8 cellular contexts compared by ENCODE assay signal in the genomic region with DNA sequence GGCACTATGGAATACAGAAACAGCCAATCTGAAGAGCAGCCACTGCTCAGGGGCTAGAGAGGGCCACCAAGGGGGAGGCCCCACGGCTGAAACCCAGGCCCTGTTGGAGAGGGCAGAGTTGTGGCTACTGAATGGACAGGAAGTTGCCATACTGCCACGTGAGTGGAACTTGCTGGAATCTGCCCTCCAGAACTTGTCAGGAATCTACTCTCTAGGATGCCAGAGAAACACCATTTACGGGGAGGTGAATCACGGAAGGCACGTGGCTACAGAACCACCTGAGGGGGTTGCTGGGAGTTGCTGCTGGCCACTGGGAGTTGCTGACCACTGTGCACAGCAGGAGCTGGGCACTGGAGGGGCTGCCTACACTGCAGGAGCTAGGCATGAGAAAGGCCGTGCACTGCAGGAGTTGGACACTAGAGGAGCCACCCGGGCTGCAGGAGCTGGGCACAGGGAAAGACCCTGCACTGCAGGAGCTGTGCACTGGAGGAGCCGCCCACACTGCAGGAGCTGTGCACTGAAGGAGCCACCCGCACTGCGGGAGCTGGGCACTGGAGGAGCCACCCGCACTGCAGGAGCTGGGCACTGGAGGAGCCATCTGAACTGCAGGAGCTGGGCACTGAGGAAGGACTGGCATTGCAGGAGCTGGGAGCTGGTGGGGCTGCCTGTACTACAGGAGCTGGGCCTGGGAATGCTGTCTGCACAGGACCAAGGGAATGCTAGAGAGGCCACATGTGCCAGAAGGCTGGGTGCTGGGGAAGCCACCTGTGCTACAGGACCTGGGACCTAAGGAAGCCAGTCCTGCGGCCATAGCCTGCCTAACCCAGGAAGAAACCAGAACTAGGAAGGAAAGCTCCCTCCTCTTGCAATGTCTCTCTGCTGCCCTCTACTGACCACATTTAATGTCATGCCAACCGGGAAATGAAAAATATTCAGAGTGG.
DNase-seq lines count a peak whose midpoint lies in the region; ATAC-seq, FAIRE-seq and TF ChIP-seq lines count a peak whose summit lies in the region.

No MANE protein-coding gene starts in this region.

- H3K36me3 Mint-ChIP-seq in activated CD4-positive, alpha-beta T cell treated with anti-CD3 and anti-CD28 coated beads, Interleukin-2, amount 10 ng/mL, durations not matched to agents 24 days and 14 days (ENCODE audit: low read depth), result no peaks in the 10 kb centered on the region

- intact Hi-C loops in activated CD4-positive, alpha-beta T cell treated with anti-CD3 and anti-CD28 coated beads, Interleukin-2, amount 10 ng/mL, durations not matched to agents 24 days and 14 days (cut with micrococcal nuclease), result loop anchor here (1.0 kb wide), 1 partner anchor 1144 kb away; the partner anchor contains the start of gene PTPRU
- intact Hi-C loops in lower leg skin (cut with DNase I; ENCODE audit: low total_unique reads), result no loop called here

- H3K9me3 Mint-ChIP-seq in activated CD4-positive, alpha-beta T cell treated with anti-CD3 and anti-CD28 coated beads, Interleukin-2, amount 10 ng/mL, durations not matched to agents 24 days and 14 days, result no peaks in the 10 kb centered on the region

- 22 to 33% methylated on average over 12 to 13 of the region's 13 CpGs for WGBS in lower leg skin, 2 donors

- no peaks in the 10 kb centered on the region for H3K36me3 ChIP-seq in effector memory CD4-positive, alpha-beta T cell (ENCODE audit: control insufficient read depth, insufficient read depth, low read length)

- H3K4me1 Mint-ChIP-seq in activated CD4-positive, alpha-beta T cell treated with anti-CD3 and anti-CD28 coated beads, Interleukin-2, amount 10 ng/mL, durations not matched to agents 24 days and 14 days, result no peaks in the 10 kb centered on the region

- no peak for FAIRE-seq in H54 (lab: Jason Lieb, UNC)

- DNase-seq in C1 segment of cervical spinal cord (lab: John Stamatoyannopoulos, UW), result peak in 10 of 14 donors; percentile 1 to 66 (median 33)
- DNase-seq in H54 (ENCODE audit: insufficient read length, low spot score), result peak; percentile 80
- DNase-seq in NCI-H345 (lab: John Stamatoyannopoulos, UW), result peak; percentile 85
- peak; percentile 88 for DNase-seq in activated CD4-positive, alpha-beta T cell treated with anti-CD3 and anti-CD28 coated beads, Interleukin-2, amount 10 ng/mL, durations not matched to agents 24 days and 14 days
- DNase-seq in effector memory CD4-positive, alpha-beta T cell, result peak in 2 of 3 donors; percentile 8 to 27
- DNase-seq in lower leg skin (ENCODE audit: low spot score in 2 of 2), result peak; percentile 61 to 86
- peak; percentile 18 for DNase-seq in stimulated activated CD8-positive, alpha-beta memory T cell treated with anti-CD3 and anti-CD28 coated beads, Interleukin-15, amount 100 ng/mL, for 1 hour (ENCODE audit: low read depth)

- no peak overlapping the region for H3K27ac ChIP-seq in effector memory CD4-positive, alpha-beta T cell (ENCODE audit: insufficient read depth, low read length, poor library complexity, severe bottlenecking)

- ATAC-seq in GM19463 (IDR thresholded peaks at IDR 0.05; ENCODE audit: unreplicated experiment), result no peak

- no peaks in the 10 kb centered on the region for H3K4me1 ChIP-seq in effector memory CD4-positive, alpha-beta T cell (ENCODE audit: control insufficient read depth, insufficient read depth, low read length, poor library complexity, severe bottlenecking)

- no peak overlapping the region for H3K4me3 ChIP-seq in effector memory CD4-positive, alpha-beta T cell (ENCODE audit: insufficient read depth, low read depth, low read length, poor library complexity, severe bottlenecking)
- no peak overlapping the region for H3K4me3 ChIP-seq in lower leg skin (ENCODE audit: low read depth, poor library complexity, severe bottlenecking)

- no peaks in the 10 kb centered on the region for H3K27me3 Mint-ChIP-seq in activated CD4-positive, alpha-beta T cell treated with anti-CD3 and anti-CD28 coated beads, Interleukin-2, amount 10 ng/mL, durations not matched to agents 24 days and 14 days

- H3K27me3 ChIP-seq in effector memory CD4-positive, alpha-beta T cell (replicated peaks; ENCODE audit: control insufficient read depth, insufficient read depth, low read length, poor library complexity, severe bottlenecking), result no peaks in the 10 kb centered on the region

- H3K4me3 Mint-ChIP-seq in activated CD4-positive, alpha-beta T cell treated with anti-CD3 and anti-CD28 coated beads, Interleukin-2, amount 10 ng/mL, durations not matched to agents 24 days and 14 days, result no peak overlapping the region

- TF ChIP-seq CTCF in lower leg skin (IDR thresholded peaks at IDR 0.05), result peak in 1 of 3 donors; percentile 21

- no peaks in the 10 kb centered on the region for H3K9me3 ChIP-seq in effector memory CD4-positive, alpha-beta T cell (ENCODE audit: control insufficient read depth, low read length)

- TF ChIP-seq POLR2A in H54 (IDR thresholded peaks at IDR 0.05; ENCODE audit: low read depth, low read length) (no peak), lower leg skin (IDR thresholded peaks at IDR 0.05) (no peak)

- H3K27ac Mint-ChIP-seq in activated CD4-positive, alpha-beta T cell treated with anti-CD3 and anti-CD28 coated beads, Interleukin-2, amount 10 ng/mL, durations not matched to agents 24 days and 14 days, result no peak overlapping the region

Comparison
In these comparisons a context has a peak if more than half of its experiments do, and no peak if none do; other contexts are left out.
1. DNase-seq: peak in every context shown above with its lines; median percentile 88 in activated CD4-positive, alpha-beta T cell treated with anti-CD3 and anti-CD28 coated beads, Interleukin-2, amount 10 ng/mL, durations not matched to agents 24 days and 14 days; 85 in NCI-H345; 80 in H54; 74 in lower leg skin; 33 in C1 segment of cervical spinal cord; 18 in stimulated activated CD8-positive, alpha-beta memory T cell treated with anti-CD3 and anti-CD28 coated beads, Interleukin-15, amount 100 ng/mL, for 1 hour; 18 in effector memory CD4-positive, alpha-beta T cell.